ENCODE assay signal across 15 cellular contexts in genomic region chr16:69745232-69745612, GRCh38. TPM values are rescaled to one million over a fixed set of nuclear protein-coding genes. Genes with fewer than 3 reads are reported as not detected.
DNase-seq lines count a peak whose midpoint lies in the region; ATAC-seq, FAIRE-seq and TF ChIP-seq lines count a peak whose summit lies in the region.
"Had no signal": no experiment of that assay in that cellular context is flagged by ENCODE, and none has a peak within 500 bp of the region (broad histone marks: within the 10 kb centered on the region; RNA-seq: fewer than 3 reads in every experiment).

No MANE protein-coding gene starts in this region.

- CTCF ChIA-PET in Calu3 (lab: Charles Lee) = interaction anchor here (1.4 to 1.7 kb wide), 2 partner anchors 9 to 21 kb away, joined by 4 to 7 read pairs; partner anchors contain the start of gene NOB1
- CTCF ChIA-PET in K562 (lab: Yijun Ruan, JAX; ENCODE audit: low intra/inter-chr PET ratio) = no interaction called here

- intact Hi-C loops in Calu3 (cut with micrococcal nuclease; ENCODE audit: unreplicated experiment) = no loop called here
- intact Hi-C loops in K562 (cut with micrococcal nuclease) = no loop called here
- intact Hi-C loops in posterior cingulate gyrus (cut with DNase I) = no loop called here

- BruUV-seq in Calu3 (replicated peaks; lab: Mats Ljungman, UMichigan) = no TSS peak
- BruUV-seq in K562 (replicated peaks; lab: Mats Ljungman, UMichigan) = no TSS peak

- TF ChIP-seq EP300 in K562 (IDR thresholded peaks at IDR 0.05; ENCODE audit: low read length) = no peak

- H3K9me3 ChIP-seq in K562 (replicated peaks; ENCODE audit: control insufficient read depth, insufficient read depth, low read depth, low read length) (no peaks in the 10 kb centered on the region), neuronal stem cell (replicated peaks in 1 of 2; ENCODE audit: control insufficient read depth in 2 of 2, insufficient read depth in 1 of 2, low read depth in 1 of 2, low read length in 2 of 2) (no peaks in the 10 kb centered on the region)

- peaks cover 26% of the 10 kb centered on the region for H3K4me1 Mint-ChIP-seq in Calu3 (ENCODE audit: low read depth, unreplicated experiment)
- H3K4me1 Mint-ChIP-seq: GM23338 had no signal

- no peak for FAIRE-seq in K562 (lab: Jason Lieb, UNC)
- FAIRE-seq: A204.1 had no signal

- H3K9me3 Mint-ChIP-seq in Calu3 (ENCODE audit: low read depth, unreplicated experiment) = no peaks in the 10 kb centered on the region
- H3K9me3 Mint-ChIP-seq: CD8-positive, alpha-beta T cell; GM23338 had no signal

- in situ Hi-C loops in GM18951 (cut with MboI; ENCODE audit: low sequenced_read_pairs, unreplicated experiment) (no loop called here), K562 (cut with MboI) (no loop called here)

- H4K91ac ChIP-seq in neuronal stem cell (ENCODE audit: low read depth, low read length, poor library complexity) = no peak overlapping the region

- no peak overlapping the region for H3K18ac ChIP-seq in neuronal stem cell (ENCODE audit: low read length)

- H3K14ac ChIP-seq in neuronal stem cell (ENCODE audit: low read length) = no peak overlapping the region

- peaks cover 84% of the 10 kb centered on the region for H3K36me3 Mint-ChIP-seq in Calu3 (ENCODE audit: insufficient read depth, unreplicated experiment)

- H3K9ac ChIP-seq in K562 (ENCODE audit: insufficient read depth in 1 of 2, low read depth in 2 of 2, low read length in 2 of 2) (no peak overlapping the region), neuronal stem cell (ENCODE audit: low read depth, low read length, poor library complexity) (peak overlapping the region; percentile 13)

- WGBS in K562 (ENCODE audit: insufficient coverage, low coverage, missing lambda C conversion rate) = 97% methylated on average over 11 of the region's 11 CpGs
- no CpG with 5 or more reads among the region's 11 CpGs for WGBS in neuronal stem cell (ENCODE audit: extremely low coverage in 2 of 2, insufficient read length in 2 of 2, insufficient replicate concordance in 1 of 2), 2 donors

- H3K4me3 Mint-ChIP-seq in Calu3 (ENCODE audit: low read depth, unreplicated experiment) = no peak overlapping the region
- H3K4me3 Mint-ChIP-seq: CD14-positive monocyte; CD8-positive, alpha-beta T cell; GM23338 had no signal

- no peak for ATAC-seq in K562
- ATAC-seq: CD8-positive, alpha-beta T cell; GM23338 had no signal

- H3K23ac ChIP-seq in neuronal stem cell (ENCODE audit: low read depth, low read length, poor library complexity) = no peak overlapping the region

- peaks cover 23% of the 10 kb centered on the region for H3K79me2 ChIP-seq in K562 (ENCODE audit: control insufficient read depth, insufficient read depth, low read length)

- H4K20me1 ChIP-seq in K562 (replicated peaks; ENCODE audit: control insufficient read depth, insufficient read depth, low read length) = no peaks in the 10 kb centered on the region; the same call in 1 of the 2 replicates

- H3K27ac Mint-ChIP-seq in Calu3 (ENCODE audit: unreplicated experiment) = peak overlapping the region; percentile 18
- H3K27ac Mint-ChIP-seq: CD8-positive, alpha-beta T cell; GM23338 had no signal

- no peak overlapping the region for H2AK5ac ChIP-seq in neuronal stem cell (ENCODE audit: low read depth, low read length)

- no peak for TF ChIP-seq RAD21 in K562 (CRISPR knock-in tag; conservative IDR thresholded peaks at IDR 0.05 in 1 of 2, IDR thresholded peaks at IDR 0.05 in 1 of 2)

- TF ChIP-seq CTCF in Calu3 (IDR thresholded peaks at IDR 0.05; ENCODE audit: unreplicated experiment) = no peak
- TF ChIP-seq CTCF in K562 (IDR thresholded peaks at IDR 0.05 in 2 of 3, conservative IDR thresholded peaks at IDR 0.05 in 1 of 3; ENCODE audit: insufficient read depth in 2 of 3, low read depth in 1 of 3, low read length in 3 of 3) = no peak

- H3K27me3 ChIP-seq in K562 (ENCODE audit: control insufficient read depth in 2 of 2, insufficient read depth in 2 of 2, low read length in 2 of 2) = no peaks in the 10 kb centered on the region
- no peaks in the 10 kb centered on the region for H3K27me3 ChIP-seq in neuronal stem cell (ENCODE audit: control insufficient read depth in 3 of 3, insufficient read depth in 3 of 3, low read depth in 1 of 3, low read length in 3 of 3)

- peak; percentile 23 for TF ChIP-seq POLR2A in GM18951 (IDR thresholded peaks at IDR 0.05; ENCODE audit: extremely low read depth, insufficient read depth, insufficient read length)
- 0 out of 2 replicates have a peak, but pooled peaks have one; percentile 38 for TF ChIP-seq POLR2A in K562 (conservative IDR thresholded peaks at IDR 0.05)

- no peak overlapping the region for H3K4ac ChIP-seq in neuronal stem cell (ENCODE audit: low read length)

- no peak overlapping the region for H2BK15ac ChIP-seq in neuronal stem cell (ENCODE audit: low read length)

- H3K4me1 ChIP-seq in K562 (replicated peaks in 1 of 2; ENCODE audit: control insufficient read depth in 2 of 2, insufficient read depth in 2 of 2, low read length in 2 of 2) = 0 out of 5 replicates have a peak, but pooled peaks cover 0 to 3% of the 10 kb centered on the region in 2 experiments
- H3K4me1 ChIP-seq in neuronal stem cell (ENCODE audit: control insufficient read depth in 2 of 2, insufficient read depth in 1 of 2, low read depth in 1 of 2, low read length in 2 of 2) = no peaks in the 10 kb centered on the region

- POLR2A ChIA-PET in K562 (lab: Yijun Ruan, JAX) = interaction anchor here (1.4 to 3.7 kb wide), 2 partner anchors 9 to 19 kb away, joined by 9 to 19 read pairs; partner anchors contain the start of genes NOB1 and NQO1

- peaks cover 95% of the 10 kb centered on the region for H3K36me3 ChIP-seq in K562 (ENCODE audit: control insufficient read depth, insufficient read depth, low read length)
- peaks cover 67 to 96% of the 10 kb centered on the region in 2 donors for H3K36me3 ChIP-seq in neuronal stem cell (replicated peaks in 1 of 2; ENCODE audit: control insufficient read depth in 2 of 2, insufficient read depth in 2 of 2, low read length in 2 of 2)

- no peak overlapping the region for H2BK120ac ChIP-seq in neuronal stem cell (ENCODE audit: low read depth, low read length)

- no peak overlapping the region for H3K4me3 ChIP-seq in K562
- H3K4me3 ChIP-seq in neuronal stem cell (ENCODE audit: low read length in 2 of 2) = no peak overlapping the region
- H3K4me3 ChIP-seq: GM23338 had no signal

- H3K27me3 Mint-ChIP-seq in Calu3 (ENCODE audit: unreplicated experiment) = no peaks in the 10 kb centered on the region

- H2BK5ac ChIP-seq in neuronal stem cell (ENCODE audit: low read length) = no peak overlapping the region

- H3K4me2 ChIP-seq in K562 (ENCODE audit: insufficient read depth, low read length) = no peak overlapping the region
- no peak overlapping the region for H3K4me2 ChIP-seq in neuronal stem cell (ENCODE audit: insufficient read depth, low read length, poor library complexity, severe bottlenecking)
- H3K4me2 ChIP-seq: GM23338 had no signal

- no peak overlapping the region for H4K8ac ChIP-seq in neuronal stem cell (ENCODE audit: low read depth, low read length)

- no peak overlapping the region for H2BK12ac ChIP-seq in neuronal stem cell (ENCODE audit: low read length)

- H2AFZ ChIP-seq in K562 (ENCODE audit: low read depth, low read length) (no peak overlapping the region), neuronal stem cell (ENCODE audit: low read length) (no peak overlapping the region)
- H2AFZ ChIP-seq: GM23338 had no signal

- H3K27ac ChIP-seq in K562 (ENCODE audit: extremely low read depth, low read depth, low read length) (no peak overlapping the region), neuronal stem cell (replicated peaks; ENCODE audit: low read length) (no peak overlapping the region)

- DNase-seq in Calu3 (no peak), K562 (ENCODE audit: extremely low read depth in 1 of 4, low spot score in 3 of 4) (no peak), neuronal stem cell (ENCODE audit: low spot score) (no peak), T-helper 2 cell (no peak), posterior cingulate gyrus (no peak), SW480 (ENCODE audit: low spot score) (no peak)
- DNase-seq: CD8-positive, alpha-beta T cell; COR-L47; DND-41; GDM1; H7 had no signal

- no peaks in the 10 kb centered on the region for H3K9me1 ChIP-seq in K562 (ENCODE audit: control insufficient read depth, insufficient read depth, low read length)

- peaks cover 2% of the 10 kb centered on the region for H3K79me1 ChIP-seq in neuronal stem cell (ENCODE audit: low read depth, low read length)

RNA-seq across cellular contexts. Expression of gene NOB1, which starts 9.5 kb away (rescaled TPM):
- total RNA-seq in Calu3 (2022) = 82.4 and 88.2 TPM in 2 replicates
- total RNA-seq in K562 (2011; cell fraction: chromatin; rRNA removed; ENCODE audit: low replicate concordance) = 105 and 163 TPM in 2 replicates
- 111 and 135 TPM in 2 replicates for total RNA-seq in K562 (2011; cell fraction: nucleolus; rRNA removed)
- 77.2 and 104 TPM in 2 replicates for total RNA-seq in K562 (2011; cell fraction: nucleoplasm; rRNA removed)
- 91.1 and 91.3 TPM in 2 replicates for total RNA-seq in K562 (2014; rRNA removed)
- 61.3 and 63.6 TPM in 2 replicates for total RNA-seq in K562 (2014; rRNA removed; fragmentation: Illumina TruSeq; extraction: Trizol)
- 81.2 and 85.7 TPM in 2 replicates for total RNA-seq in K562 (2015; rRNA removed; fragmentation: Illumina TruSeq; extraction: Trizol)
- 117 and 119 TPM in 2 replicates for total RNA-seq in K562 (2021)
- 116 and 135 TPM in 2 replicates for polyA plus RNA-seq in K562 (2011; rRNA removed)
- polyA plus RNA-seq in K562 (2011; cell fraction: cytosol; rRNA removed) = 157 and 178 TPM in 2 replicates
- polyA plus RNA-seq in K562 (2011; cell fraction: nucleus; rRNA removed) = 86.6 and 87.3 TPM in 2 replicates
- polyA plus RNA-seq in K562 (2012) = 117 and 160 TPM in 2 replicates
- 129 and 135 TPM in 2 replicates for polyA plus RNA-seq in K562 (2014; fragmentation: Illumina TruSeq; extraction: Trizol)
- 100 to 1,000 TPM in 1 of 2 experiments, 10 to 100 TPM in 1; 42.4 to 139 TPM for polyA plus RNA-seq in K562 (2014; fragmentation: Nextera tagmentation; extraction: Ambion mirVana)
- 148 and 150 TPM in 2 replicates for polyA plus RNA-seq in K562 (2014; rRNA removed)
- polyA minus RNA-seq in K562 (2011; rRNA and poly(A)+ RNA removed) = 122 and 124 TPM in 2 replicates
- polyA minus RNA-seq in K562 (2011; cell fraction: cytosol; rRNA and poly(A)+ RNA removed) = 84.0 and 111 TPM in 2 replicates
- 40.3 and 72.0 TPM in 2 replicates for polyA minus RNA-seq in K562 (2011; cell fraction: nucleus; rRNA and poly(A)+ RNA removed)
- 61.5 TPM for polyA plus RNA-seq in neuronal stem cell (2013, experiment 1 of 2)
- polyA plus RNA-seq in neuronal stem cell (2013, experiment 2 of 2) = 60.0 TPM

RNA-seq across cellular contexts. Expression of gene WWP2, which starts 16.9 kb away (rescaled TPM):
- total RNA-seq in Calu3 (2022) = 47.5 and 53.8 TPM in 2 replicates
- total RNA-seq in K562 (2011; cell fraction: chromatin; rRNA removed; ENCODE audit: low replicate concordance) = 54.0 and 74.4 TPM in 2 replicates
- 33.5 and 36.6 TPM in 2 replicates for total RNA-seq in K562 (2011; cell fraction: nucleolus; rRNA removed)
- 32.8 and 44.3 TPM in 2 replicates for total RNA-seq in K562 (2011; cell fraction: nucleoplasm; rRNA removed)
- total RNA-seq in K562 (2014; rRNA removed) = 14.9 and 20.6 TPM in 2 replicates
- 14.6 and 17.4 TPM in 2 replicates for total RNA-seq in K562 (2014; rRNA removed; fragmentation: Illumina TruSeq; extraction: Trizol)
- total RNA-seq in K562 (2015; rRNA removed; fragmentation: Illumina TruSeq; extraction: Trizol) = 15.3 and 15.8 TPM in 2 replicates
- total RNA-seq in K562 (2021) = 33.7 and 34.4 TPM in 2 replicates
- polyA plus RNA-seq in K562 (2011; rRNA removed) = 7.1 and 8.5 TPM in 2 replicates
- polyA plus RNA-seq in K562 (2011; cell fraction: cytosol; rRNA removed) = 6.5 and 11.3 TPM in 2 replicates
- 25.1 and 34.9 TPM in 2 replicates for polyA plus RNA-seq in K562 (2011; cell fraction: nucleus; rRNA removed)
- polyA plus RNA-seq in K562 (2012) = 24.0 and 37.6 TPM in 2 replicates
- 23.1 and 27.1 TPM in 2 replicates for polyA plus RNA-seq in K562 (2014; fragmentation: Illumina TruSeq; extraction: Trizol)
- 1 to 10 TPM; 1.9 to 2.0 TPM for polyA plus RNA-seq in K562 (2014; fragmentation: Nextera tagmentation; extraction: Ambion mirVana)
- polyA plus RNA-seq in K562 (2014; rRNA removed) = 10.7 and 12.1 TPM in 2 replicates
- 11.3 and 13.3 TPM in 2 replicates for polyA minus RNA-seq in K562 (2011; rRNA and poly(A)+ RNA removed)
- polyA minus RNA-seq in K562 (2011; cell fraction: cytosol; rRNA and poly(A)+ RNA removed) = 10.2 and 17.9 TPM in 2 replicates
- polyA minus RNA-seq in K562 (2011; cell fraction: nucleus; rRNA and poly(A)+ RNA removed) = 12.7 and 15.7 TPM in 2 replicates
- polyA plus RNA-seq in neuronal stem cell (2013, experiment 1 of 2) = 15.3 TPM
- 15.3 TPM for polyA plus RNA-seq in neuronal stem cell (2013, experiment 2 of 2)

RNA-seq across cellular contexts. Expression of gene NQO1, which starts 18.9 kb away (rescaled TPM):
- total RNA-seq in Calu3 (2022) (365 and 415 TPM in 2 replicates), K562 (2014; rRNA removed) (88.9 and 98.8 TPM in 2 replicates), K562 (2014; rRNA removed; fragmentation: Illumina TruSeq; extraction: Trizol) (133 and 142 TPM in 2 replicates), K562 (2015; rRNA removed; fragmentation: Illumina TruSeq; extraction: Trizol) (198 and 202 TPM in 2 replicates), K562 (2021) (102 and 105 TPM in 2 replicates)
- total RNA-seq in K562 (2011; cell fraction: chromatin; rRNA removed; ENCODE audit: low replicate concordance) = 13.6 and 15.9 TPM in 2 replicates
- 12.1 and 13.3 TPM in 2 replicates for total RNA-seq in K562 (2011; cell fraction: nucleolus; rRNA removed)
- 12.6 and 16.4 TPM in 2 replicates for total RNA-seq in K562 (2011; cell fraction: nucleoplasm; rRNA removed)
- polyA plus RNA-seq in K562 (2011; rRNA removed) (78.0 and 122 TPM in 2 replicates), K562 (2014; fragmentation: Illumina TruSeq; extraction: Trizol) (140 and 142 TPM in 2 replicates), K562 (2014; fragmentation: Nextera tagmentation; extraction: Ambion mirVana) (100 to 1,000 TPM in 1 of 2 experiments, 10 to 100 TPM in 1; 96.7 to 152 TPM), K562 (2014; rRNA removed) (116 and 122 TPM in 2 replicates)
- 75.5 and 96.1 TPM in 2 replicates for polyA plus RNA-seq in K562 (2011; cell fraction: cytosol; rRNA removed)
- polyA plus RNA-seq in K562 (2011; cell fraction: nucleus; rRNA removed) = 20.9 and 23.0 TPM in 2 replicates
- polyA plus RNA-seq in K562 (2012) = 174 and 178 TPM in 2 replicates
- 41.7 and 49.6 TPM in 2 replicates for polyA minus RNA-seq in K562 (2011; rRNA and poly(A)+ RNA removed)
- polyA minus RNA-seq in K562 (2011; cell fraction: cytosol; rRNA and poly(A)+ RNA removed) = 19.7 and 29.8 TPM in 2 replicates
- polyA minus RNA-seq in K562 (2011; cell fraction: nucleus; rRNA and poly(A)+ RNA removed) = 3.0 and 6.7 TPM in 2 replicates
- 12.2 TPM for polyA plus RNA-seq in neuronal stem cell (2013, experiment 1 of 2)
- polyA plus RNA-seq in neuronal stem cell (2013, experiment 2 of 2) = 11.4 TPM
